Comparison of ENCODE assay signal across 19 cellular contexts in the genomic region with DNA sequence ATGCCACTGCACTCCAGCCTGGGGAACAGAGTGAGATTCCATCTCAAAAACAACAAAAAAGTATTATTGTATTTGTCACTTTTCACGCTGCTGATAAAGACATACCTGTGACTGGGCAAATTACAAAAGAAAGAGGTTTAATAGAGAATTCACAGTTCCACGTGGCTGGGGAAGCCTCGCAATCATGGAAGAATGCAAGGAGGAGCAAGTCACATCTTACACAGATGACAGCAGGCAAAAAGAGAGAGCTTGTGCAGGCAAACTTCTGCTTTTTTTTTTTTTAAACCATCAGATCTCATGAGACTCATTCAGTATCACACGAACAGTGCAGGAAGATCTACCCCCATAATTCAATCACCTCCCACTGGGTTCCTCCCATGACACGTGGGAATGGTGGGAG. TPM values are rescaled to one million over a fixed set of nuclear protein-coding genes. Genes with fewer than 3 reads are reported as not detected.
"Had no signal": no experiment of that assay in that cellular context is flagged by ENCODE, and none has a peak within 500 bp of the region (broad histone marks: within the 10 kb centered on the region; RNA-seq: fewer than 3 reads in every experiment).

No MANE protein-coding gene starts in this region.

- ATAC-seq: left lung; pancreas; sciatic nerve; stimulated activated naive B cell treated with anti-CD40 and anti-IgM and Interleukin-4, amounts not matched to agents 10 μg/mL and 1 μg/mL and 100 μg/mL, for 72 hours; stimulated activated naive CD8-positive, alpha-beta T cell treated with anti-CD3 and anti-CD28 coated beads, Interleukin-15, amount 100 ng/mL, for 72 hours had no signal

- H3K4me3 ChIP-seq: left lung, lung, pancreas, prostate gland, skin epidermis, thoracic aorta, transverse colon had no signal

- DNase-seq: cerebellar nuclear complex; dermis blood vessel endothelial cell; immature natural killer cell; left lung; mesenchymal stem cell; midbrain; naive B cell; occipital lobe; pancreas; stimulated activated CD4-positive, alpha-beta T cell treated with anti-CD3 and anti-CD28 coated beads, Interleukin-2, amount 100 ng/mL, for 24 hours; stimulated activated CD4-positive, alpha-beta T cell treated with anti-CD3 and anti-CD28 coated beads, Interleukin-4, amount 100 ng/mL, for 4 hours; stimulated activated naive B cell treated with anti-CD40 and anti-IgM and Interleukin-4, amounts not matched to agents 10 μg/mL and 1 μg/mL and 100 μg/mL, for 72 hours; stimulated activated naive CD8-positive, alpha-beta T cell treated with anti-CD3 and anti-CD28 coated beads, Interleukin-15, amount 100 ng/mL, for 72 hours; transverse colon had no signal

- H3K4me1 ChIP-seq: pancreas, prostate gland had no signal

- H3K27ac ChIP-seq: left lung, pancreas, prostate gland, thoracic aorta, transverse colon had no signal

- H3K27me3 ChIP-seq: left lung, pancreas, transverse colon had no signal

- H3K9me3 ChIP-seq: left lung, pancreas, prostate gland, thoracic aorta, transverse colon had no signal

- H3K36me3 ChIP-seq: left lung, pancreas, prostate gland, thoracic aorta, transverse colon had no signal

RNA-seq across cellular contexts. Expression of a gene that starts 41.5 kb away (rescaled TPM):
- polyA plus RNA-seq: immature natural killer cell had no signal
